Comparison of ENCODE assay signal across 28 cellular contexts in genomic region chr15:56001476-56002078, GRCh38.
"Had no signal": no experiment of that assay in that cellular context is flagged by ENCODE, and none has a peak within 500 bp of the region (broad histone marks: within the 10 kb centered on the region; RNA-seq: fewer than 3 reads in every experiment).

No MANE protein-coding gene starts in this region.

- H3K9me3 ChIP-seq: body of pancreas, esophagus muscularis mucosa, gastrocnemius medialis, testis, upper lobe of left lung had no signal

- H3K27me3 ChIP-seq: body of pancreas, esophagus muscularis mucosa, gastrocnemius medialis, testis, upper lobe of left lung had no signal

- H3K36me3 ChIP-seq: esophagus muscularis mucosa, gastrocnemius medialis, upper lobe of left lung, WERI-Rb-1 had no signal

- H3K9me3 Mint-ChIP-seq: activated naive CD8-positive, alpha-beta T cell treated with anti-CD3 and anti-CD28 coated beads, Interleukin-2, amount 50 U/mL, for 24 hours; dendritic cell treated with granulocyte-macrophage colony-stimulating factor and Interleukin-4, amounts not matched to agents 40 ng/mL and 50 ng/mL, for 4 days; naive B cell; neural crest cell; stimulated activated naive B cell treated with anti-CD40 and anti-IgM and Interleukin-4, amounts not matched to agents 10 μg/mL and 1 μg/mL and 100 μg/mL, for 72 hours had no signal

- H3K36me3 Mint-ChIP-seq: stimulated activated naive B cell treated with anti-CD40 and anti-IgM and Interleukin-4, amounts not matched to agents 10 μg/mL and 1 μg/mL and 100 μg/mL, for 72 hours had no signal

- H3K27ac Mint-ChIP-seq: activated CD8-positive, alpha-beta T cell treated with anti-CD3 and anti-CD28 coated beads, Interleukin-2, amount 10 ng/mL, durations not matched to agents 7 days and 5 days; activated naive CD8-positive, alpha-beta T cell treated with anti-CD3 and anti-CD28 coated beads, Interleukin-2, amount 50 U/mL, for 24 hours; activated T-helper 1 cell treated with anti-CD3 and anti-CD28 coated beads, Interleukin-12 subunit alpha, Interleukin-12 subunit beta, Interleukin-2, Interleukin-4 antibody, amounts not matched to agents 30 ng/mL and 10 ng/mL and 1 ng/mL, durations not matched to agents 14 hours and 24 hours and 36 hours; dendritic cell treated with granulocyte-macrophage colony-stimulating factor and Interleukin-4, amounts not matched to agents 40 ng/mL and 50 ng/mL, for 4 days; naive B cell; stimulated activated naive B cell treated with anti-CD40 and anti-IgM and Interleukin-4, amounts not matched to agents 10 μg/mL and 1 μg/mL and 100 μg/mL, for 72 hours had no signal

- H3K4me3 ChIP-seq: body of pancreas, esophagus muscularis mucosa, gastrocnemius medialis, testis, upper lobe of left lung had no signal

- H3K27ac ChIP-seq: body of pancreas, esophagus muscularis mucosa, gastrocnemius medialis, testis, upper lobe of left lung, WERI-Rb-1 had no signal

- DNase-seq: activated CD4-positive, alpha-beta T cell treated with anti-CD3 and anti-CD28 coated beads for 1 hour; activated CD4-positive, alpha-beta T cell treated with anti-CD3 and anti-CD28 coated beads, Interleukin-2, amount 50 U/mL, for 1 hour; activated CD8-positive, alpha-beta T cell treated with anti-CD3 and anti-CD28 coated beads, Interleukin-2, amount 10 ng/mL, durations not matched to agents 7 days and 5 days; activated gamma-delta T cell; activated naive CD4-positive, alpha-beta T cell treated with anti-CD3 and anti-CD28 coated beads, Interleukin-2, amount 50 U/mL, for 16 hours; activated naive CD8-positive, alpha-beta T cell treated with anti-CD3 and anti-CD28 coated beads, Interleukin-2, amount 50 U/mL, for 24 hours; body of pancreas; caudate nucleus; effector CD8-positive, alpha-beta T cell; gastrocnemius medialis; hypothalamus; mesenchymal stem cell; naive B cell; occipital lobe; small intestine; stimulated activated CD4-positive, alpha-beta T cell treated with anti-CD3 and anti-CD28 coated beads, Interleukin-2, amount 100 ng/mL, for 48 hours; stimulated activated CD8-positive, alpha-beta memory T cell treated with anti-CD3 and anti-CD28 coated beads, Interleukin-4, amount 100 ng/mL, for 48 hours; stimulated activated naive B cell treated with anti-CD40 and anti-IgM and Interleukin-4, amounts not matched to agents 10 μg/mL and 1 μg/mL and 100 μg/mL, for 72 hours; T-helper 1 cell; testis; upper lobe of left lung; WERI-Rb-1 had no signal

- ATAC-seq: activated CD8-positive, alpha-beta T cell treated with anti-CD3 and anti-CD28 coated beads, Interleukin-2, amount 10 ng/mL, durations not matched to agents 7 days and 5 days; activated naive CD8-positive, alpha-beta T cell treated with anti-CD3 and anti-CD28 coated beads, Interleukin-2, amount 50 U/mL, for 24 hours; body of pancreas; gastrocnemius medialis; sciatic nerve; stimulated activated naive B cell treated with anti-CD40 and anti-IgM and Interleukin-4, amounts not matched to agents 10 μg/mL and 1 μg/mL and 100 μg/mL, for 72 hours had no signal

- H3K4me1 ChIP-seq: body of pancreas, esophagus muscularis mucosa, gastrocnemius medialis, testis, upper lobe of left lung had no signal

- H3K4me3 Mint-ChIP-seq: activated CD8-positive, alpha-beta T cell treated with anti-CD3 and anti-CD28 coated beads, Interleukin-2, amount 10 ng/mL, durations not matched to agents 7 days and 5 days; activated naive CD8-positive, alpha-beta T cell treated with anti-CD3 and anti-CD28 coated beads, Interleukin-2, amount 50 U/mL, for 24 hours; activated T-helper 1 cell treated with anti-CD3 and anti-CD28 coated beads, Interleukin-12 subunit alpha, Interleukin-12 subunit beta, Interleukin-2, Interleukin-4 antibody, amounts not matched to agents 30 ng/mL and 10 ng/mL and 1 ng/mL, durations not matched to agents 14 hours and 24 hours and 36 hours; dendritic cell treated with granulocyte-macrophage colony-stimulating factor and Interleukin-4, amounts not matched to agents 40 ng/mL and 50 ng/mL, for 4 days; naive B cell; neural crest cell; stimulated activated naive B cell treated with anti-CD40 and anti-IgM and Interleukin-4, amounts not matched to agents 10 μg/mL and 1 μg/mL and 100 μg/mL, for 72 hours had no signal

- FAIRE-seq: small intestine, TTC549 had no signal

- H3K4me1 Mint-ChIP-seq: stimulated activated naive B cell treated with anti-CD40 and anti-IgM and Interleukin-4, amounts not matched to agents 10 μg/mL and 1 μg/mL and 100 μg/mL, for 72 hours had no signal
